Comparison of ENCODE assay signal across 1 cellular context in genomic region chr17:3893720-3894116, GRCh38.
TF ChIP-seq lines count a peak whose summit lies in the region.

No MANE protein-coding gene starts in this region.

TF ChIP-seq in IMR-90, 13 proteins besides CTCF, POLR2A, EP300 and RAD21 (continued from another document):
- TF ChIP-seq MAFK (IDR thresholded peaks at IDR 0.05; ENCODE audit: low read depth, low read length): no peak
TF ChIP-seq in IMR-90: peak in this region for 0.
